Comparison of ENCODE assay signal across 16 cellular contexts in the genomic region with DNA sequence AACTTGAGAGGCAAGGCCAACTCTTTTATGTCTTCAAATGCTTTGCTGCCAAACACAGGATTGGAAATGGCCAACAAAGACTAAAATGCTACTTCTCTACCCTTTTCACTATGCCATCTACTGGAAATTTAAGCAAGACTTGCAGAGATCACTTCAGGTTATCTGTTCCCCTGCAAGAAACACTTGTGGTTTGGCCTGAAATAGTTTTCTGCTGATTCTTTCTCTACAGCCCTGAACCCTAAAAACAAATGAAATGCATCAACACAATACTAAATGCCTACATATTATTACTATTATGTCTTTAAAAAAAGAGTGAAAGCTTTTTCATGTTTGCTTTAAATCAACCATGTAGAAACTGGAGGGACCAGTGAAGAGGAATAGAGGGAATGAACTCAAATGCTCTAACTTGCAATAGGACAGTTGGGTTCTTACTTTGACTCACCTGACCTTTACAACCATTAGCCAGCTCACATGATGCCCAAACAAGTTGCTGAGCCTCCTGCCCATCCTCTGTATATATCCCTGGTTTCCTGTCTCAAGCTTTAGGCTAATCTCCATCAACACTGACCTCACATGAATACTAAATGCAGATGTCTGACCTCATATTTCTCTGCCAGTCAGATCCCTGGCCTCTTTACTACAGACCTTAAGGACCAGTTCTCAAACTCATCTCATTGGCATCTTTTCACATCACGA. TPM values are rescaled to one million over a fixed set of nuclear protein-coding genes. Genes with fewer than 3 reads are reported as not detected.
DNase-seq lines count a peak whose midpoint lies in the region; ATAC-seq, FAIRE-seq and TF ChIP-seq lines count a peak whose summit lies in the region.
"Had no signal": no experiment of that assay in that cellular context is flagged by ENCODE, and none has a peak within 500 bp of the region (broad histone marks: within the 10 kb centered on the region; RNA-seq: fewer than 3 reads in every experiment).

No MANE protein-coding gene starts in this region.

- no peak overlapping the region for H3K4me2 ChIP-seq in GM12878 (ENCODE audit: control insufficient read depth, insufficient read depth)

- H3K27ac ChIP-seq in GM12878 (ENCODE audit: control insufficient read depth, insufficient read depth) (no peak overlapping the region), upper lobe of left lung (peak overlapping the region in 1 of 4 donors; percentile 67)
- H3K27ac ChIP-seq: C4-2B, SJSA1 had no signal

- no peaks in the 10 kb centered on the region for H3K79me2 ChIP-seq in GM12878 (ENCODE audit: control insufficient read depth, insufficient read depth, low read length)

- TF ChIP-seq EP300 in GM12878 (IDR thresholded peaks at IDR 0.05; ENCODE audit: borderline replicate concordance in 1 of 2, control insufficient read depth in 1 of 2, low read depth in 2 of 2, low read length in 2 of 2) (no peak), upper lobe of left lung (IDR thresholded peaks at IDR 0.05) (no peak)

- no peak for FAIRE-seq in GM12878 (lab: Jason Lieb, UNC)

- H3K9me3 ChIP-seq in GM12878 (replicated peaks; ENCODE audit: control insufficient read depth, insufficient read depth, low read length) (no peaks in the 10 kb centered on the region), upper lobe of left lung (no peaks in the 10 kb centered on the region)
- H3K9me3 ChIP-seq: adrenal gland, SJSA1 had no signal

- in situ Hi-C loops in GM12878 (cut with MboI): no loop called here

- TF ChIP-seq CTCF in GM12878 (IDR thresholded peaks at IDR 0.05 in 2 of 3, conservative IDR thresholded peaks at IDR 0.05 in 1 of 3; ENCODE audit: control insufficient read depth in 2 of 3, extremely low read depth in 1 of 3, insufficient read depth in 1 of 3, low read depth in 3 of 3, low read length in 3 of 3) (no peak), upper lobe of left lung (IDR thresholded peaks at IDR 0.05) (no peak)

- no peak overlapping the region for H2AFZ ChIP-seq in GM12878 (ENCODE audit: control insufficient read depth, low read depth, low read length)

- POLR2A ChIA-PET in GM12878 (lab: Charles Lee): no interaction called here

- RAD21 ChIA-PET in GM12878 (lab: Charles Lee; ENCODE audit: unreplicated experiment): no interaction called here

- CTCF ChIA-PET in GM12878 (lab: Yijun Ruan, JAX): no interaction called here

- SMC1A ChIA-PET in GM12878 (lab: Charles Lee; ENCODE audit: uncharacterized antibody, unreplicated experiment): interaction anchor here (1.0 kb wide), 1 partner anchor 44 kb away, joined by 3 read pairs; no protein-coding TSS in a partner anchor

- H3K36me3 ChIP-seq in GM12878 (ENCODE audit: control insufficient read depth in 2 of 2, insufficient read depth in 2 of 2, low read length in 1 of 2): no peaks in the 10 kb centered on the region
- H3K36me3 ChIP-seq in upper lobe of left lung: no peaks in the 10 kb centered on the region
- H3K36me3 ChIP-seq: adrenal gland had no signal

- no peaks in the 10 kb centered on the region for H3K4me1 ChIP-seq in GM12878 (ENCODE audit: control insufficient read depth, insufficient read depth, low read length)
- H3K4me1 ChIP-seq in upper lobe of left lung: peaks cover 0 to 5% (median 1%) of the 10 kb centered on the region in 4 donors

- ATAC-seq in GM12878 (no peak), HG02840 (IDR thresholded peaks at IDR 0.05; ENCODE audit: low FRiP score, unreplicated experiment) (no peak), upper lobe of left lung (ENCODE audit: low FRiP score in 2 of 2) (no peak)

- 39% methylated on average over 1 of the region's 1 CpG for WGBS in GM12878 (ENCODE audit: insufficient coverage, insufficient replicate concordance, low lambda C conversion rate, missing lambda C conversion rate)
- 95 to 100% methylated on average over 1 of the region's 1 CpG for WGBS in upper lobe of left lung, 2 donors

- intact Hi-C loops in GM12878 (cut with micrococcal nuclease; ENCODE audit: unreplicated experiment): no loop called here

- DNase-seq in EL (peak; percentile 50), LHCN-M2 (ENCODE audit: low read depth) (peak; percentile 66), GM12878 (ENCODE audit: low read depth, low spot score) (no peak), myocyte (ENCODE audit: low read depth) (peak; percentile 26), NCI-H1436 treated with DMSO at 0.1 percent for 48 hours (lab: John Stamatoyannopoulos, UW) (no peak), upper lobe of left lung (no peak), occipital lobe (lab: John Stamatoyannopoulos, UW) (no peak)
- DNase-seq: activated B cell treated with CpG ODN at 0.5 μM for 24 hours; adrenal gland; KG1; NCI-H2029; NCI-H82; stimulated activated CD4-positive, alpha-beta T cell treated with anti-CD3 and anti-CD28 coated beads, Interleukin-15, amount 100 ng/mL, for 24 hours had no signal

- BruUV-seq in GM12878 (replicated peaks; lab: Mats Ljungman, UMichigan): no TSS peak

- TF ChIP-seq RAD21 in GM12878 (IDR thresholded peaks at IDR 0.05; ENCODE audit: insufficient read depth, low read depth, low read length): no peak

- H3K4me3 ChIP-seq in GM12878: no peak overlapping the region
- H3K4me3 ChIP-seq in upper lobe of left lung: no peak overlapping the region
- H3K4me3 ChIP-seq: adrenal gland, SJSA1 had no signal

- TF ChIP-seq POLR2A in GM12878 (IDR thresholded peaks at IDR 0.05; ENCODE audit: low read depth, low read length) (no peak), upper lobe of left lung (IDR thresholded peaks at IDR 0.05) (no peak)

- no peaks in the 10 kb centered on the region for H3K27me3 ChIP-seq in GM12878 (replicated peaks in 1 of 2; ENCODE audit: control insufficient read depth in 2 of 2, insufficient read depth in 2 of 2, low read length in 1 of 2)
- H3K27me3 ChIP-seq in upper lobe of left lung: no peaks in the 10 kb centered on the region
- H3K27me3 ChIP-seq: adrenal gland, SJSA1 had no signal

- H3K9ac ChIP-seq in GM12878 (ENCODE audit: control insufficient read depth, insufficient read depth, low read length): no peak overlapping the region

- no peaks in the 10 kb centered on the region for H4K20me1 ChIP-seq in GM12878 (ENCODE audit: control insufficient read depth, insufficient read depth)

TF ChIP-seq in GM12878, 131 proteins besides CTCF, POLR2A, EP300 and RAD21:
- no peak for TF ChIP-seq ZZZ3 (IDR thresholded peaks at IDR 0.05; ENCODE audit: control insufficient read depth, insufficient read length, low read depth)
- TF ChIP-seq RUNX3 (IDR thresholded peaks at IDR 0.05; ENCODE audit: low read length): 0 out of 2 replicates have a peak, but pooled peaks have one; percentile 21

RNA-seq across cellular contexts. Expression of a gene that starts 17.5 kb away (rescaled TPM):
- total RNA-seq in LHCN-M2 (2014; rRNA removed) (21.2 and 25.2 TPM in 2 replicates), GM12878 (2014; rRNA removed) (17.3 and 17.7 TPM in 2 replicates), GM12878 (2014; rRNA removed; fragmentation: Illumina TruSeq; extraction: Trizol) (18.5 and 19.2 TPM in 2 replicates), GM12878 (2021) (16.4 and 18.9 TPM in 2 replicates), myocyte (45.7 and 64.9 TPM in 2 replicates), upper lobe of left lung (10 to 100 TPM; 59.7 to 71.0 (median 66.3) TPM), occipital lobe (31.2 TPM)
- polyA plus RNA-seq in LHCN-M2 (2012): 14.9 TPM
- total RNA-seq in GM12878 (2013; cell fraction: nucleolus; rRNA removed): 102 and 104 TPM in 2 replicates
- 13.1 TPM for polyA plus RNA-seq in GM12878 (2011; ENCODE audit: low read depth)
- polyA plus RNA-seq in GM12878 (2011; rRNA removed) (8.1 and 9.9 TPM in 2 replicates), GM12878 (2014; fragmentation: Illumina TruSeq; extraction: Trizol) (12.0 and 13.3 TPM in 2 replicates), GM12878 (2014; fragmentation: Nextera tagmentation; extraction: Ambion mirVana) (1 to 10 TPM; 2.3 to 3.4 TPM), GM12878 (2014; rRNA removed) (9.4 and 10.1 TPM in 2 replicates), GM12878 (2016; fragmentation: Nextera tagmentation; extraction: Ambion mirVana) (10 to 100 TPM; 14.9 to 15.9 TPM)
- 4.2 and 4.3 TPM in 2 replicates for polyA plus RNA-seq in GM12878 (2011; cell fraction: cytosol; rRNA removed)
- polyA plus RNA-seq in GM12878 (2011; cell fraction: nucleus; rRNA removed): 11.5 and 11.9 TPM in 2 replicates
- polyA plus RNA-seq in GM12878 (2012): 12.2 and 14.0 TPM in 2 replicates
- 20.0 and 21.9 TPM in 2 replicates for polyA minus RNA-seq in GM12878 (2011; rRNA and poly(A)+ RNA removed)
- 4.8 and 7.0 TPM in 2 replicates for polyA minus RNA-seq in GM12878 (2011; cell fraction: cytosol; rRNA and poly(A)+ RNA removed)
- 12.8 and 24.0 TPM in 2 replicates for polyA minus RNA-seq in GM12878 (2011; cell fraction: nucleus; rRNA and poly(A)+ RNA removed)
- 35.0 TPM for polyA plus RNA-seq in myocyte (2012)

RNA-seq across cellular contexts. Expression of a gene that starts 57.6 kb away (rescaled TPM):
- total RNA-seq in LHCN-M2 (2014; rRNA removed) (451 and 455 TPM in 2 replicates), GM12878 (2014; rRNA removed) (120 and 131 TPM in 2 replicates), GM12878 (2014; rRNA removed; fragmentation: Illumina TruSeq; extraction: Trizol) (191 and 196 TPM in 2 replicates), GM12878 (2021) (283 and 290 TPM in 2 replicates), myocyte (194 and 222 TPM in 2 replicates), upper lobe of left lung (100 to 1,000 TPM in 4 of 6 donors, 10 to 100 TPM in 2; 67.1 to 223 (median 176) TPM), occipital lobe (535 TPM)
- polyA plus RNA-seq in LHCN-M2 (2012): 324 TPM
- total RNA-seq in GM12878 (2013; cell fraction: nucleolus; rRNA removed): 50.8 and 56.1 TPM in 2 replicates
- 105 TPM for polyA plus RNA-seq in GM12878 (2011; ENCODE audit: low read depth)
- polyA plus RNA-seq in GM12878 (2011; rRNA removed) (309 and 430 TPM in 2 replicates), GM12878 (2014; fragmentation: Illumina TruSeq; extraction: Trizol) (241 and 289 TPM in 2 replicates), GM12878 (2014; fragmentation: Nextera tagmentation; extraction: Ambion mirVana) (100 to 1,000 TPM in 1 of 2 experiments, 10 to 100 TPM in 1; 63.0 to 136 TPM), GM12878 (2014; rRNA removed) (178 and 197 TPM in 2 replicates), GM12878 (2016; fragmentation: Nextera tagmentation; extraction: Ambion mirVana) (100 to 1,000 TPM; 513 to 515 TPM)
- polyA plus RNA-seq in GM12878 (2011; cell fraction: cytosol; rRNA removed): 158 and 161 TPM in 2 replicates
- polyA plus RNA-seq in GM12878 (2011; cell fraction: nucleus; rRNA removed): 85.4 and 90.9 TPM in 2 replicates
- 160 and 183 TPM in 2 replicates for polyA plus RNA-seq in GM12878 (2012)
- polyA minus RNA-seq in GM12878 (2011; rRNA and poly(A)+ RNA removed): 150 and 269 TPM in 2 replicates
- 127 and 130 TPM in 2 replicates for polyA minus RNA-seq in GM12878 (2011; cell fraction: cytosol; rRNA and poly(A)+ RNA removed)
- polyA minus RNA-seq in GM12878 (2011; cell fraction: nucleus; rRNA and poly(A)+ RNA removed): 24.7 and 43.6 TPM in 2 replicates
- polyA plus RNA-seq in myocyte (2012): 199 TPM

Comparison
In these comparisons a context has a peak if more than half of its experiments do, and no peak if none do; other contexts are left out.
1. DNase-seq: peak in EL (single experiment), LHCN-M2 (single experiment) and myocyte (single experiment); none in GM12878 (single experiment), NCI-H1436 treated with DMSO at 0.1 percent for 48 hours (single experiment), upper lobe of left lung (0 of 2) and occipital lobe (single experiment).